ENCODE assay signal across 26 cellular contexts in the genomic region with DNA sequence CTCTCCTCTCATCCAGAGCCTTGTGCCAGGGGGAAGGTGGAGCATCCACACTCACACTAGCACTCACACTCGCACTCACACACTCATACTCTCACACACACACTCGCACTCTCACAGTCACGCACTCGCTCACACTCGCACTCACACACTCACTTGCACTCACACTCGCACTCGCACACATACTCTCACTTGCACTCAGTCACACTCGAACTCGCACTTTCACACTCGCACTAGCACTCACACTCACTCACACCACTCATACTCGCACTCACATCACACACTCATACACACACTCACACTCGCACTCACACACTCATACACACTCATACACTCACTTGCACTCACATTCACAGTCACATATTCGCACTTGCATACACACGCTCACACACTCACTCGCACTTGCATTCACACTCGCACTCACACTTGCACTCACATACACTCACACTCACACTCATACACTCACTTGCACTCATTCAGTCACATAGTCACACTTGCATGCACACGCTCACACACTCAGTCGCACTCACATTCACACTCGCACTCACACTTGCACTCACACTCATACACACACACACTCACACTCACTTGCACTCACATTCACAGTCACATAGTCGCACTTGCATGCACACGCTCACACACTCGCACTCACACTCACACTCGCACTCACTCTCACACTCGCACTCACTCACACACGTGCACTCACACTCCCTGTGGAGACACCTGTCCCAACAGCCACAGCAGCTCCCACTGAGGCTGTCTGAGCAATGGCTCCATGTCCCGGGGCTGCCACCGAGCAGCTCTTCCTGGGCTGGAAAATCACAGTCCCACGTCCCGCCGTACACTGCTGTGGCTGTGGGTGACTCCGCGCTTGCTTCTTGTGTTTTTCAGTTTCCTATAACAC. TPM values are rescaled to one million over a fixed set of nuclear protein-coding genes. Genes with fewer than 3 reads are reported as not detected.
"Had no signal": no experiment of that assay in that cellular context is flagged by ENCODE, and none has a peak within 500 bp of the region (broad histone marks: within the 10 kb centered on the region; RNA-seq: fewer than 3 reads in every experiment).

No MANE protein-coding gene starts in this region.

- DNase-seq: activated B cell treated with CpG ODN at 0.5 μM for 24 hours; activated CD4-positive, alpha-beta T cell treated with anti-CD3 and anti-CD28 coated beads for 1 hour; activated CD4-positive, alpha-beta T cell treated with anti-CD3 and anti-CD28 coated beads, Interleukin-2, amount 10 ng/mL, durations not matched to agents 24 days and 14 days; activated CD4-positive, alpha-beta T cell treated with anti-CD3 and anti-CD28 coated beads, Interleukin-2, amount 50 U/mL, for 48 hours; activated CD8-positive, alpha-beta memory T cell treated with anti-CD3 and anti-CD28 coated beads for 24 hours; activated gamma-delta T cell treated with Interleukin-2 at 50 U/mL for 16 hours; activated naive CD4-positive, alpha-beta T cell treated with anti-CD3 and anti-CD28 coated beads, Interleukin-2, amount 10 ng/mL, durations not matched to agents 7 days and 5 days; activated naive CD8-positive, alpha-beta T cell treated with anti-CD3 and anti-CD28 coated beads for 36 hours; activated T-cell treated with anti-CD3 and anti-CD28 coated beads for 4 hours; activated T-cell treated with anti-CD3 and anti-CD28 coated beads, Interleukin-2, amount 50 U/mL, for 48 hours; brain microvascular endothelial cell; cerebellar nuclear complex; Kasumi-1; NCI-H1105 treated with DMSO at 0.1 percent for 48 hours; NCI-H1436 treated with DMSO at 0.1 percent for 48 hours; NCI-H187; NCI-H2081; NCI-H524; Peyer's patch; Right ventricle myocardium superior; T-helper 9 cell had no signal

- H3K4me3 ChIP-seq: Peyer's patch, SJSA1 had no signal

- ATAC-seq: activated T-helper 17 cell treated with anti-CD3 and anti-CD28 coated beads, Interleukin-2, amount 50 U/mL, for 72 hours had no signal

- H3K27me3 Mint-ChIP-seq: activated CD4-positive, alpha-beta T cell treated with anti-CD3 and anti-CD28 coated beads, Interleukin-2, amount 10 ng/mL, durations not matched to agents 24 days and 14 days; activated naive CD4-positive, alpha-beta T cell treated with anti-CD3 and anti-CD28 coated beads, Interleukin-2, amount 10 ng/mL, durations not matched to agents 7 days and 5 days had no signal

- H3K4me1 Mint-ChIP-seq: activated B cell treated with CpG ODN at 0.5 μM for 24 hours; activated CD4-positive, alpha-beta T cell treated with anti-CD3 and anti-CD28 coated beads, Interleukin-2, amount 10 ng/mL, durations not matched to agents 24 days and 14 days; activated naive CD4-positive, alpha-beta T cell treated with anti-CD3 and anti-CD28 coated beads, Interleukin-2, amount 10 ng/mL, durations not matched to agents 7 days and 5 days; activated naive CD8-positive, alpha-beta T cell treated with anti-CD3 and anti-CD28 coated beads for 36 hours; activated T-helper 17 cell treated with anti-CD3 and anti-CD28 coated beads, Interleukin-2, amount 50 U/mL, for 72 hours had no signal

- H3K4me3 Mint-ChIP-seq: activated B cell treated with CpG ODN at 0.5 μM for 24 hours; activated CD4-positive, alpha-beta T cell treated with anti-CD3 and anti-CD28 coated beads, Interleukin-2, amount 10 ng/mL, durations not matched to agents 24 days and 14 days; activated naive CD4-positive, alpha-beta T cell treated with anti-CD3 and anti-CD28 coated beads, Interleukin-2, amount 10 ng/mL, durations not matched to agents 7 days and 5 days; activated naive CD8-positive, alpha-beta T cell treated with anti-CD3 and anti-CD28 coated beads for 36 hours; activated T-helper 17 cell treated with anti-CD3 and anti-CD28 coated beads, Interleukin-2, amount 50 U/mL, for 72 hours; T-helper 1 cell treated with Interleukin-12 subunit alpha and Interleukin-12 subunit beta and Interleukin-4 antibody, amounts not matched to agents 30 μg/mL and 1 μg/mL, for 36 hours had no signal

- H3K27ac Mint-ChIP-seq: activated B cell treated with CpG ODN at 0.5 μM for 24 hours; activated CD4-positive, alpha-beta T cell treated with anti-CD3 and anti-CD28 coated beads, Interleukin-2, amount 10 ng/mL, durations not matched to agents 24 days and 14 days; activated naive CD4-positive, alpha-beta T cell treated with anti-CD3 and anti-CD28 coated beads, Interleukin-2, amount 10 ng/mL, durations not matched to agents 7 days and 5 days; activated naive CD8-positive, alpha-beta T cell treated with anti-CD3 and anti-CD28 coated beads for 36 hours; activated T-helper 17 cell treated with anti-CD3 and anti-CD28 coated beads, Interleukin-2, amount 50 U/mL, for 72 hours; T-helper 1 cell treated with Interleukin-12 subunit alpha and Interleukin-12 subunit beta and Interleukin-4 antibody, amounts not matched to agents 30 μg/mL and 1 μg/mL, for 36 hours had no signal

- H3K9me3 ChIP-seq: SJSA1 had no signal

- H3K27me3 ChIP-seq: brain microvascular endothelial cell, Peyer's patch, SJSA1 had no signal

- H3K4me1 ChIP-seq: Peyer's patch, SJSA1 had no signal

- H3K27ac ChIP-seq: brain microvascular endothelial cell, Peyer's patch, RWPE1, SJSA1 had no signal

- H3K36me3 Mint-ChIP-seq: activated naive CD4-positive, alpha-beta T cell treated with anti-CD3 and anti-CD28 coated beads, Interleukin-2, amount 10 ng/mL, durations not matched to agents 7 days and 5 days; activated naive CD8-positive, alpha-beta T cell treated with anti-CD3 and anti-CD28 coated beads for 36 hours had no signal

- H3K36me3 ChIP-seq: brain microvascular endothelial cell, Peyer's patch, SJSA1 had no signal

RNA-seq across cellular contexts. Expression of gene RIMBP2, which starts 12.3 kb away (rescaled TPM):
- total RNA-seq: activated B cell treated with CpG ODN at 0.5 μM for 24 hours; activated CD4-positive, alpha-beta T cell treated with anti-CD3 and anti-CD28 coated beads, Interleukin-2, amount 10 ng/mL, durations not matched to agents 24 days and 14 days; activated naive CD8-positive, alpha-beta T cell treated with anti-CD3 and anti-CD28 coated beads for 36 hours; cardiac septum; Right ventricle myocardium superior had no signal
